Comparison of ENCODE assay signal across 1 cellular context in genomic region chr5:43483210-43484048, GRCh38.
TF ChIP-seq lines count a peak whose summit lies in the region.

TSS of gene TMEM267 (minus strand) at chr5:43483865. CDS start at chr5:43453969, 29,896 bp downstream.

TF ChIP-seq in HEK293, 187 proteins besides CTCF, POLR2A, EP300 and RAD21 (continued from another document and continues in another):
- TF ChIP-seq ZNF280D (tag by site-specific recombination; IDR thresholded peaks at IDR 0.05): 0 out of 2 replicates have a peak, but pooled peaks have one; percentile 50
- TF ChIP-seq ZFP37 (tag by site-specific recombination; IDR thresholded peaks at IDR 0.05): peak; percentile 56; the same call in 1 of the 2 replicates
- TF ChIP-seq ZBTB6 (tag by site-specific recombination; IDR thresholded peaks at IDR 0.05): peak; percentile 65; the same call in 1 of the 2 replicates
- no peak for TF ChIP-seq BCL6B (tag by site-specific recombination; IDR thresholded peaks at IDR 0.05)
- TF ChIP-seq ZNF768 (tag by site-specific recombination; IDR thresholded peaks at IDR 0.05): peak; percentile 21; the same call in 1 of the 2 replicates
- no peak for TF ChIP-seq ZNF175 (tag by site-specific recombination; IDR thresholded peaks at IDR 0.05)
- peak; percentile 62 for TF ChIP-seq KLF16 (tag by site-specific recombination; IDR thresholded peaks at IDR 0.05)
- TF ChIP-seq KLF8 (tag by site-specific recombination; IDR thresholded peaks at IDR 0.05): peak; percentile 66; the same call in 1 of the 2 replicates
- no peak for TF ChIP-seq ZNF701 (tag by site-specific recombination; IDR thresholded peaks at IDR 0.05)
- peak; percentile 82 for TF ChIP-seq EGR2 (tag by site-specific recombination; IDR thresholded peaks at IDR 0.05; ENCODE audit: low read depth)
- peak; percentile 66 for TF ChIP-seq ZNF324 (tag by site-specific recombination; IDR thresholded peaks at IDR 0.05)
- TF ChIP-seq GLI4 (tag by site-specific recombination; IDR thresholded peaks at IDR 0.05): no peak
- peak; percentile 5; the same call in 1 of the 2 replicates for TF ChIP-seq ZNF121 (tag by site-specific recombination; IDR thresholded peaks at IDR 0.05)
- TF ChIP-seq PBX3 (CRISPR knock-in tag; IDR thresholded peaks at IDR 0.05): peak; percentile 7; the same call in 1 of the 2 replicates
- TF ChIP-seq ZNF140 (tag by site-specific recombination; IDR thresholded peaks at IDR 0.05): peak; percentile 23; the same call in 1 of the 2 replicates
- peak; percentile 47; the same call in 1 of the 2 replicates for TF ChIP-seq ZNF138 (tag by site-specific recombination; IDR thresholded peaks at IDR 0.05; ENCODE audit: borderline replicate concordance)
- TF ChIP-seq ZNF830 (tag by site-specific recombination; IDR thresholded peaks at IDR 0.05; ENCODE audit: low read depth): no peak
- peak; percentile 20; the same call in 1 of the 2 replicates for TF ChIP-seq ZNF24 (tag by site-specific recombination; IDR thresholded peaks at IDR 0.05)
- peak; percentile 95 for TF ChIP-seq ZBTB20 (tag by site-specific recombination; IDR thresholded peaks at IDR 0.05)
- TF ChIP-seq ZNF398 (tag by site-specific recombination; IDR thresholded peaks at IDR 0.05): peak; percentile 85
- peak; percentile 77; the same call in 1 of the 2 replicates for TF ChIP-seq PRDM10 (tag by site-specific recombination; IDR thresholded peaks at IDR 0.05)
- TF ChIP-seq PRDM4 (tag by site-specific recombination; IDR thresholded peaks at IDR 0.05): 0 out of 2 replicates have a peak, but pooled peaks have one; percentile 13
- TF ChIP-seq ZSCAN5A (tag by site-specific recombination; IDR thresholded peaks at IDR 0.05): peak; percentile 87; the same call in 1 of the 2 replicates
- TF ChIP-seq KLF9 (tag by site-specific recombination; IDR thresholded peaks at IDR 0.05; ENCODE audit: low read depth): peak; percentile 71
- TF ChIP-seq INSM2 (tag by site-specific recombination; IDR thresholded peaks at IDR 0.05): peak; percentile 35; the same call in 1 of the 2 replicates
- 0 out of 2 replicates have a peak, but pooled peaks have one; percentile 16 for TF ChIP-seq AEBP2 (tag by site-specific recombination; IDR thresholded peaks at IDR 0.05; ENCODE audit: borderline replicate concordance)
- peak; percentile 80 for TF ChIP-seq GLIS2 (tag by site-specific recombination; IDR thresholded peaks at IDR 0.05)
- TF ChIP-seq ZNF580 (tag by site-specific recombination; IDR thresholded peaks at IDR 0.05): no peak
- no peak; the same call in 1 of the 2 replicates for TF ChIP-seq ZNF501 (tag by site-specific recombination; IDR thresholded peaks at IDR 0.05)
- TF ChIP-seq TCF7L2 (IDR thresholded peaks at IDR 0.05; ENCODE audit: borderline replicate concordance, low read depth, low read length): no peak
- peak; percentile 67 for TF ChIP-seq ZNF629 (tag by site-specific recombination; IDR thresholded peaks at IDR 0.05)
- 0 out of 2 replicates have a peak, but pooled peaks have one; percentile 31 for TF ChIP-seq MEIS1 (CRISPR knock-in tag; IDR thresholded peaks at IDR 0.05; ENCODE audit: borderline replicate concordance)
